Comparison of ENCODE assay signal across 12 cellular contexts in genomic region chr3:52268036-52268435, GRCh38. TPM values are rescaled to one million over a fixed set of nuclear protein-coding genes. Genes with fewer than 3 reads are reported as not detected.
A peak's percentile ranks its signal among the peaks of the same experiment; 100 is the strongest.
DNase-seq lines count a peak whose midpoint lies in the region; ATAC-seq and TF ChIP-seq lines count a peak whose summit lies in the region.
"Had no signal": no experiment of that assay in that cellular context is flagged by ENCODE, and none has a peak within 500 bp of the region (broad histone marks: within the 10 kb centered on the region; RNA-seq: fewer than 3 reads in every experiment).

No MANE protein-coding gene starts in this region.

- ATAC-seq in T-cell (replicated peaks in 1 of 4) (peak; percentile 46 to 75 (median 70)), HG02571 (IDR thresholded peaks at IDR 0.05; ENCODE audit: unreplicated experiment) (no peak)
- ATAC-seq: left colon had no signal

- H3K4me3 Mint-ChIP-seq in T-cell (peak overlapping the region; percentile 59 to 64 (median 60)), endothelial cell (ENCODE audit: unreplicated experiment) (peak overlapping the region; percentile 4)

- no peak for TF ChIP-seq CTCF in endothelial cell (IDR thresholded peaks at IDR 0.05; ENCODE audit: unreplicated experiment)

- H3K4me1 Mint-ChIP-seq in T-cell (peaks cover 77 to 90% (median 90%) of the 10 kb centered on the region in 3 donors), endothelial cell (ENCODE audit: unreplicated experiment) (peaks cover 24% of the 10 kb centered on the region)

- CTCF ChIA-PET in T-cell (lab: Charles Lee): interaction anchor here in 1 of 2 donors (1.0 to 1.2 kb wide), 2 partner anchors 12 to 29 kb away, joined by 3 read pairs; partner anchors contain the start of gene TWF2

- H3K36me3 Mint-ChIP-seq in T-cell: peaks cover 55% of the 10 kb centered on the region
- H3K36me3 Mint-ChIP-seq in endothelial cell (ENCODE audit: low read depth, unreplicated experiment): peaks cover 45% of the 10 kb centered on the region

- DNase-seq in T-cell (peak in 9 of 34 experiments; percentile 27 to 64 (median 44)), activated T-cell treated with anti-CD3 and anti-CD28 coated beads for 48 hours (ENCODE audit: low read depth) (peak; percentile 36), endothelial cell (ENCODE audit: low spot score) (no peak), T1000 (lab: John Stamatoyannopoulos, UW) (no peak), activated gamma-delta T cell treated with Interleukin-2 at 50 U/mL for 16 hours (no peak), NCI-H345 (lab: John Stamatoyannopoulos, UW) (no peak)
- peak; percentile 27 for DNase-seq in stimulated activated CD8-positive, alpha-beta memory T cell treated with anti-CD3 and anti-CD28 coated beads, Interleukin-15, amount 100 ng/mL, for 1 hour (ENCODE audit: low read depth)
- DNase-seq: left colon, ovary, transverse colon had no signal

- POLR2A ChIA-PET in T-cell (lab: Charles Lee): no interaction called here

- H3K27ac Mint-ChIP-seq in T-cell: peak overlapping the region; percentile 84 to 92
- peak overlapping the region; percentile 90 for H3K27ac Mint-ChIP-seq in endothelial cell (ENCODE audit: unreplicated experiment)

- H3K27me3 Mint-ChIP-seq in T-cell: no peaks in the 10 kb centered on the region
- peaks cover 4% of the 10 kb centered on the region for H3K27me3 Mint-ChIP-seq in endothelial cell (ENCODE audit: unreplicated experiment)

- H3K9me3 Mint-ChIP-seq in T-cell (no peaks in the 10 kb centered on the region), endothelial cell (ENCODE audit: unreplicated experiment) (no peaks in the 10 kb centered on the region)

RNA-seq across cellular contexts. Expression of gene WDR82, which starts 10.4 kb away (rescaled TPM):
- total RNA-seq in T-cell: 100 to 1,000 TPM; 119 to 159 (median 154) TPM
- 72.3 TPM for total RNA-seq in endothelial cell (ENCODE audit: unreplicated experiment)

RNA-seq across cellular contexts. Expression of gene GLYCTK, which starts 19.6 kb away (rescaled TPM):
- total RNA-seq in T-cell (10 to 100 TPM; 36.7 to 42.5 (median 37.5) TPM), endothelial cell (ENCODE audit: unreplicated experiment) (22.4 TPM)

RNA-seq across cellular contexts. Expression of gene PPM1M, which starts 22.5 kb away (rescaled TPM):
- total RNA-seq in T-cell: 10 to 100 TPM; 63.4 to 78.1 (median 73.4) TPM
- 15.0 TPM for total RNA-seq in endothelial cell (ENCODE audit: unreplicated experiment)

RNA-seq across cellular contexts. Expression of gene TWF2, which starts 29.1 kb away (rescaled TPM):
- 10 to 100 TPM; 49.8 to 99.9 (median 88.3) TPM for total RNA-seq in T-cell
- 85.3 TPM for total RNA-seq in endothelial cell (ENCODE audit: unreplicated experiment)

RNA-seq across cellular contexts. Expression of gene TLR9, which starts 42.6 kb away (rescaled TPM):
- total RNA-seq in T-cell (1 to 10 TPM in 3 of 5 donors, under 1 TPM in 1, not detected in 1; 0.54 to 2.9 (median 2.1) TPM), endothelial cell (ENCODE audit: unreplicated experiment) (not detected)
- total RNA-seq: SK-MEL-5 had no signal

Comparison
In these comparisons a context has a peak if more than half of its experiments do, and no peak if none do; other contexts are left out.
1. DNase-seq: peak in activated T-cell treated with anti-CD3 and anti-CD28 coated beads for 48 hours (single experiment) and stimulated activated CD8-positive, alpha-beta memory T cell treated with anti-CD3 and anti-CD28 coated beads, Interleukin-15, amount 100 ng/mL, for 1 hour (single experiment); none in endothelial cell (single experiment), T1000 (single experiment), activated gamma-delta T cell treated with Interleukin-2 at 50 U/mL for 16 hours (single experiment) and NCI-H345 (single experiment).